In the genomic region with DNA sequence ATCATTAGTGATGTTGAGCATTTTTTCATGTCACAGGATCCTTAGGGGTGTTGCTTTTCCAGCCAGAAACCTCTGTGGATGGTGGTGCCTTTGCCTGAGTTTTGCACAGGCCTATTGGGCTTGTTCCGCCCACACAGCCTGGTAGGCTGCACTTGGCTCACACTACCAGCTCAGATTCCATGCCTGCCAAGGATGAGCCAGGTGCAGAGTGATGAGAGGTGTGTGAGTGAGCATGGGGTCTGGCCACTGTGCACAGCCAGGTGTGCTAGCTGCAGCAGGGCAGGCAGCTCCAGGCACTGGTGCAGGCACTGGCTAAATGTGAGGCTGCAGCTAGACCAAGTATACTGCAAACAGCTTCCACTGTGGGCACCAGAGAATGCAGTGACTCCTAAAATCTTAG, we compare ENCODE assay signal across 29 cellular contexts.
"Had no signal": no experiment of that assay in that cellular context is flagged by ENCODE, and none has a peak within 500 bp of the region (broad histone marks: within the 10 kb centered on the region; RNA-seq: fewer than 3 reads in every experiment).

No MANE protein-coding gene starts in this region.

- H3K27me3 ChIP-seq: ascending aorta, breast epithelium, cardiac muscle cell, gastrocnemius medialis, heart left ventricle had no signal

- H3K4me3 ChIP-seq: ascending aorta, breast epithelium, cardiac muscle cell, gastrocnemius medialis, heart left ventricle had no signal

- ATAC-seq: activated CD4-positive, alpha-beta T cell treated with anti-CD3 and anti-CD28 coated beads for 36 hours; activated CD8-positive, alpha-beta memory T cell treated with anti-CD3 and anti-CD28 coated beads, Interleukin-2, amount 10 ng/mL, durations not matched to agents 7 days and 5 days; activated CD8-positive, alpha-beta T cell treated with anti-CD3 and anti-CD28 coated beads, Interleukin-2, amount 10 ng/mL, durations not matched to agents 7 days and 5 days; activated naive CD4-positive, alpha-beta T cell treated with anti-CD3 and anti-CD28 coated beads, Interleukin-2, amount 50 U/mL, for 72 hours; esophagus mucosa; gastrocnemius medialis; heart left ventricle had no signal

- H3K36me3 Mint-ChIP-seq: activated CD4-positive, alpha-beta memory T cell treated with anti-CD3 and anti-CD28 coated beads for 36 hours; activated CD8-positive, alpha-beta memory T cell treated with anti-CD3 and anti-CD28 coated beads, Interleukin-2, amount 10 ng/mL, durations not matched to agents 7 days and 5 days; activated naive CD4-positive, alpha-beta T cell treated with anti-CD3 and anti-CD28 coated beads, Interleukin-2, amount 10 ng/mL, durations not matched to agents 7 days and 5 days; activated naive CD4-positive, alpha-beta T cell treated with anti-CD3 and anti-CD28 coated beads, Interleukin-2, amount 50 U/mL, for 72 hours; activated naive CD8-positive, alpha-beta T cell treated with anti-CD3 and anti-CD28 coated beads, Interleukin-2, amount 10 ng/mL, durations not matched to agents 7 days and 5 days; brain had no signal

- H3K36me3 ChIP-seq: ascending aorta, cardiac muscle cell, gastrocnemius medialis, heart left ventricle had no signal

- H3K4me1 Mint-ChIP-seq: activated CD4-positive, alpha-beta T cell treated with anti-CD3 and anti-CD28 coated beads for 36 hours; activated CD4-positive, alpha-beta T cell treated with anti-CD3 and anti-CD28 coated beads, Interleukin-2, amount 10 ng/mL, durations not matched to agents 24 days and 14 days; activated CD8-positive, alpha-beta memory T cell treated with anti-CD3 and anti-CD28 coated beads, Interleukin-2, amount 10 ng/mL, durations not matched to agents 7 days and 5 days; activated naive CD4-positive, alpha-beta T cell treated with anti-CD3 and anti-CD28 coated beads, Interleukin-2, amount 10 ng/mL, durations not matched to agents 7 days and 5 days; activated naive CD8-positive, alpha-beta T cell treated with anti-CD3 and anti-CD28 coated beads, Interleukin-2, amount 10 ng/mL, durations not matched to agents 7 days and 5 days; brain had no signal

- H3K4me3 Mint-ChIP-seq: activated CD4-positive, alpha-beta memory T cell treated with anti-CD3 and anti-CD28 coated beads for 36 hours; activated CD4-positive, alpha-beta T cell treated with anti-CD3 and anti-CD28 coated beads for 36 hours; activated CD4-positive, alpha-beta T cell treated with anti-CD3 and anti-CD28 coated beads, Interleukin-2, amount 10 ng/mL, durations not matched to agents 24 days and 14 days; activated CD8-positive, alpha-beta memory T cell treated with anti-CD3 and anti-CD28 coated beads, Interleukin-2, amount 10 ng/mL, durations not matched to agents 7 days and 5 days; activated CD8-positive, alpha-beta T cell treated with anti-CD3 and anti-CD28 coated beads, Interleukin-2, amount 10 ng/mL, durations not matched to agents 7 days and 5 days; activated naive CD4-positive, alpha-beta T cell treated with anti-CD3 and anti-CD28 coated beads, Interleukin-2, amount 10 ng/mL, durations not matched to agents 7 days and 5 days; activated naive CD8-positive, alpha-beta T cell treated with anti-CD3 and anti-CD28 coated beads, Interleukin-2, amount 10 ng/mL, durations not matched to agents 7 days and 5 days; activated T-helper 1 cell treated with anti-CD3 and anti-CD28 coated beads, Interleukin-12 subunit alpha, Interleukin-12 subunit beta, Interleukin-2, Interleukin-4 antibody, amounts not matched to agents 30 ng/mL and 10 ng/mL and 1 ng/mL, durations not matched to agents 14 hours and 24 hours and 36 hours; brain had no signal

- DNase-seq: activated CD4-positive, alpha-beta memory T cell treated with anti-CD3 and anti-CD28 coated beads for 36 hours; activated CD4-positive, alpha-beta T cell treated with anti-CD3 and anti-CD28 coated beads for 36 hours; activated CD4-positive, alpha-beta T cell treated with anti-CD3 and anti-CD28 coated beads, Interleukin-2, amount 10 ng/mL, durations not matched to agents 24 days and 14 days; activated CD4-positive, CD25-positive, alpha-beta regulatory T cell; activated CD4-positive, CD25-positive, alpha-beta regulatory T cell treated with anti-CD3 and anti-CD28 coated beads, Interleukin-2, amount 50 U/mL, for 72 hours; activated CD8-positive, alpha-beta memory T cell treated with anti-CD3 and anti-CD28 coated beads, Interleukin-2, amount 10 ng/mL, durations not matched to agents 7 days and 5 days; activated CD8-positive, alpha-beta memory T cell treated with anti-CD3 and anti-CD28 coated beads, Interleukin-2, amount 50 U/mL, for 4 hours; activated CD8-positive, alpha-beta T cell treated with anti-CD3 and anti-CD28 coated beads, Interleukin-2, amount 10 ng/mL, durations not matched to agents 7 days and 5 days; activated effector memory CD4-positive, alpha-beta T cell treated with anti-CD3 and anti-CD28 coated beads, Interleukin-2, amount 50 U/mL, for 16 hours; activated naive CD4-positive, alpha-beta T cell treated with anti-CD3 and anti-CD28 coated beads, Interleukin-2, amount 10 ng/mL, durations not matched to agents 7 days and 5 days; activated naive CD8-positive, alpha-beta T cell treated with anti-CD3 and anti-CD28 coated beads, Interleukin-2, amount 10 ng/mL, durations not matched to agents 7 days and 5 days; activated T-cell treated with anti-CD3 and anti-CD28 coated beads, Interleukin-2, amount 50 U/mL, for 1 hour; activated T-cell treated with anti-CD3 and anti-CD28 coated beads, Interleukin-2, amount 50 U/mL, for 48 hours; central memory CD4-positive, alpha-beta T cell; cortex of kidney; effector CD8-positive, alpha-beta T cell; foreskin fibroblast; gastrocnemius medialis; glutamatergic neuron; heart left ventricle; T-helper 2 cell had no signal

- H3K27ac ChIP-seq: ascending aorta, breast epithelium, cardiac muscle cell, gastrocnemius medialis, heart left ventricle had no signal

- H3K4me1 ChIP-seq: ascending aorta, breast epithelium, gastrocnemius medialis, heart left ventricle had no signal

- H3K9me3 Mint-ChIP-seq: activated T-helper 1 cell treated with anti-CD3 and anti-CD28 coated beads, Interleukin-12 subunit alpha, Interleukin-12 subunit beta, Interleukin-2, Interleukin-4 antibody, amounts not matched to agents 30 ng/mL and 10 ng/mL and 1 ng/mL, durations not matched to agents 14 hours and 24 hours and 36 hours had no signal

- H3K27me3 Mint-ChIP-seq: activated CD4-positive, alpha-beta memory T cell treated with anti-CD3 and anti-CD28 coated beads for 36 hours; activated CD4-positive, alpha-beta T cell treated with anti-CD3 and anti-CD28 coated beads for 36 hours; activated CD4-positive, alpha-beta T cell treated with anti-CD3 and anti-CD28 coated beads, Interleukin-2, amount 10 ng/mL, durations not matched to agents 24 days and 14 days; activated CD8-positive, alpha-beta memory T cell treated with anti-CD3 and anti-CD28 coated beads, Interleukin-2, amount 10 ng/mL, durations not matched to agents 7 days and 5 days; activated naive CD4-positive, alpha-beta T cell treated with anti-CD3 and anti-CD28 coated beads, Interleukin-2, amount 10 ng/mL, durations not matched to agents 7 days and 5 days; activated naive CD8-positive, alpha-beta T cell treated with anti-CD3 and anti-CD28 coated beads, Interleukin-2, amount 10 ng/mL, durations not matched to agents 7 days and 5 days had no signal

- H3K9me3 ChIP-seq: ascending aorta, gastrocnemius medialis had no signal

- H3K27ac Mint-ChIP-seq: activated CD4-positive, alpha-beta memory T cell treated with anti-CD3 and anti-CD28 coated beads for 36 hours; activated CD4-positive, alpha-beta T cell treated with anti-CD3 and anti-CD28 coated beads for 36 hours; activated CD4-positive, alpha-beta T cell treated with anti-CD3 and anti-CD28 coated beads, Interleukin-2, amount 10 ng/mL, durations not matched to agents 24 days and 14 days; activated CD8-positive, alpha-beta memory T cell treated with anti-CD3 and anti-CD28 coated beads, Interleukin-2, amount 10 ng/mL, durations not matched to agents 7 days and 5 days; activated CD8-positive, alpha-beta T cell treated with anti-CD3 and anti-CD28 coated beads, Interleukin-2, amount 10 ng/mL, durations not matched to agents 7 days and 5 days; activated naive CD4-positive, alpha-beta T cell treated with anti-CD3 and anti-CD28 coated beads, Interleukin-2, amount 10 ng/mL, durations not matched to agents 7 days and 5 days; activated naive CD4-positive, alpha-beta T cell treated with anti-CD3 and anti-CD28 coated beads, Interleukin-2, amount 50 U/mL, for 72 hours; activated naive CD8-positive, alpha-beta T cell treated with anti-CD3 and anti-CD28 coated beads, Interleukin-2, amount 10 ng/mL, durations not matched to agents 7 days and 5 days; activated T-helper 1 cell treated with anti-CD3 and anti-CD28 coated beads, Interleukin-12 subunit alpha, Interleukin-12 subunit beta, Interleukin-2, Interleukin-4 antibody, amounts not matched to agents 30 ng/mL and 10 ng/mL and 1 ng/mL, durations not matched to agents 14 hours and 24 hours and 36 hours; activated T-helper 2 cell treated with anti-CD3 and anti-CD28 coated beads, Interferon-gamma antibody, Interleukin-2, Interleukin-4, amounts not matched to agents 10 μg/mL and 5 μg/mL and 100 μg/mL, durations not matched to agents 14 hours and 24 hours and 36 hours; brain had no signal
